Comparison of ENCODE assay signal across 1 cellular context in genomic region chr6:2171728-2172127, GRCh38.
TF ChIP-seq lines count a peak whose summit lies in the region.

No MANE protein-coding gene starts in this region.

TF ChIP-seq in WTC11, 78 proteins besides CTCF, POLR2A, EP300 and RAD21 (continued from another document):
- TF ChIP-seq ARID4B (CRISPR knock-in tag; IDR thresholded peaks at IDR 0.05; ENCODE audit: borderline replicate concordance) (no peak), JAZF1 (CRISPR knock-in tag; IDR thresholded peaks at IDR 0.05) (no peak), SMAD4 (CRISPR knock-in tag; IDR thresholded peaks at IDR 0.05) (no peak), MAX (CRISPR knock-in tag; IDR thresholded peaks at IDR 0.05) (no peak)
